ENCODE assay signal across 27 cellular contexts in genomic region chr1:19770436-19771190, GRCh38. TPM values are rescaled to one million over a fixed set of nuclear protein-coding genes. Genes with fewer than 3 reads are reported as not detected.
"Had no signal": no experiment of that assay in that cellular context is flagged by ENCODE, and none has a peak within 500 bp of the region (broad histone marks: within the 10 kb centered on the region; RNA-seq: fewer than 3 reads in every experiment).

No MANE protein-coding gene starts in this region.

- ATAC-seq: activated CD4-positive, alpha-beta T cell treated with anti-CD3 and anti-CD28 coated beads for 36 hours; activated naive CD4-positive, alpha-beta T cell treated with anti-CD3 and anti-CD28 coated beads, Interleukin-2, amount 50 U/mL, for 72 hours; stimulated activated naive CD8-positive, alpha-beta T cell treated with anti-CD3 and anti-CD28 coated beads, Interleukin-15, Interleukin-2, amounts not matched to agents 100 U/mL and 50 U/mL, for 24 hours had no signal

- DNase-seq: activated CD4-positive, alpha-beta T cell treated with anti-CD3 and anti-CD28 coated beads for 36 hours; activated CD4-positive, alpha-beta T cell treated with anti-CD3 and anti-CD28 coated beads, Interleukin-2, amount 50 U/mL, for 48 hours; activated gamma-delta T cell treated with Interleukin-2 at 50 U/mL for 16 hours; activated T-cell treated with anti-CD3 and anti-CD28 coated beads for 4 hours; adrenal gland; dermis blood vessel endothelial cell; effector memory CD4-positive, alpha-beta T cell; immature natural killer cell; kidney glomerular epithelial cell; left ventricle myocardium inferior; mammary epithelial cell; naive B cell; stimulated activated naive CD8-positive, alpha-beta T cell treated with anti-CD3 and anti-CD28 coated beads, Interleukin-15, Interleukin-2, amounts not matched to agents 100 U/mL and 50 U/mL, for 24 hours had no signal

- H3K27ac ChIP-seq: adrenal gland, esophagus muscularis mucosa, left ventricle myocardium inferior, right atrium auricular region had no signal

- H3K4me1 ChIP-seq: adrenal gland, esophagus muscularis mucosa, left ventricle myocardium inferior, right atrium auricular region had no signal

- FAIRE-seq: endothelial cell of umbilical vein, urothelium cell line had no signal

- H3K27me3 ChIP-seq: adrenal gland, esophagus muscularis mucosa, right atrium auricular region, tibial nerve had no signal

- H3K9me3 ChIP-seq: adrenal gland, esophagus muscularis mucosa, left ventricle myocardium inferior, right atrium auricular region, tibial nerve had no signal

- H3K4me3 ChIP-seq: adrenal gland, esophagus muscularis mucosa, left ventricle myocardium inferior, right atrium auricular region, tibial nerve had no signal

RNA-seq across cellular contexts. Expression of gene RNF186, which starts 44.5 kb away (rescaled TPM):
- total RNA-seq: activated CD4-positive, alpha-beta T cell treated with anti-CD3 and anti-CD28 coated beads for 36 hours; activated naive CD4-positive, alpha-beta T cell treated with anti-CD3 and anti-CD28 coated beads, Interleukin-2, amount 50 U/mL, for 72 hours; activated T-helper 1 cell treated with anti-CD3 and anti-CD28 coated beads, Interleukin-12 subunit alpha, Interleukin-12 subunit beta, Interleukin-2, Interleukin-4 antibody, amounts not matched to agents 30 ng/mL and 10 ng/mL and 1 ng/mL, durations not matched to agents 14 hours and 24 hours and 36 hours; adrenal gland; bronchial epithelial cell; chondrocyte; dermis blood vessel endothelial cell; endothelial cell of umbilical vein; esophagus muscularis mucosa; left ventricle myocardium inferior; mammary epithelial cell; mononuclear cell; neural crest cell; osteoblast; progenitor cell of endocrine pancreas; right atrium auricular region; skeletal muscle tissue; tibial nerve had no signal
- polyA plus RNA-seq: adrenal gland, endothelial cell of umbilical vein, immature natural killer cell, mammary epithelial cell had no signal
